13 cellular contexts compared by ENCODE assay signal in genomic region chr2:188870289-188870688, GRCh38.
DNase-seq lines count a peak whose midpoint lies in the region; ATAC-seq, FAIRE-seq and TF ChIP-seq lines count a peak whose summit lies in the region.
"Had no signal": no experiment of that assay in that cellular context is flagged by ENCODE, and none has a peak within 500 bp of the region (broad histone marks: within the 10 kb centered on the region; RNA-seq: fewer than 3 reads in every experiment).

No MANE protein-coding gene starts in this region.

- 0% methylated on average over 1 of the region's 1 CpG for WGBS in GM12878 (ENCODE audit: insufficient coverage, insufficient replicate concordance, low lambda C conversion rate, missing lambda C conversion rate)

- no peak for TF ChIP-seq POLR2A in GM12878 (IDR thresholded peaks at IDR 0.05; ENCODE audit: low read depth, low read length)

- no peaks in the 10 kb centered on the region for H3K79me2 ChIP-seq in GM12878 (ENCODE audit: control insufficient read depth, insufficient read depth, low read length)

- no peak for TF ChIP-seq RAD21 in GM12878 (IDR thresholded peaks at IDR 0.05; ENCODE audit: insufficient read depth, low read depth, low read length)

- H3K27me3 ChIP-seq in GM12878 (replicated peaks in 1 of 2; ENCODE audit: control insufficient read depth in 2 of 2, insufficient read depth in 2 of 2, low read length in 1 of 2) = no peaks in the 10 kb centered on the region

- H2AFZ ChIP-seq in GM12878 (ENCODE audit: control insufficient read depth, low read depth, low read length) = no peak overlapping the region

- no TSS peak for BruUV-seq in GM12878 (replicated peaks; lab: Mats Ljungman, UMichigan)

- no peak overlapping the region for H3K9ac ChIP-seq in GM12878 (ENCODE audit: control insufficient read depth, insufficient read depth, low read length)

- no peaks in the 10 kb centered on the region for H4K20me1 ChIP-seq in GM12878 (ENCODE audit: control insufficient read depth, insufficient read depth)

- CTCF ChIA-PET in GM12878 (lab: Yijun Ruan, JAX) = no interaction called here

- no peaks in the 10 kb centered on the region for H3K4me1 ChIP-seq in GM12878 (ENCODE audit: control insufficient read depth, insufficient read depth, low read length)

- no peak overlapping the region for H3K27ac ChIP-seq in GM12878 (ENCODE audit: control insufficient read depth, insufficient read depth)
- no peak overlapping the region for H3K27ac ChIP-seq in caudate nucleus (ENCODE audit: low read depth, low read length)

- peak; percentile 19 for DNase-seq in Daoy (ENCODE audit: low read depth)
- no peak for DNase-seq in GM12878 (ENCODE audit: low read depth, low spot score)
- DNase-seq in myocyte (ENCODE audit: low read depth) = peak; percentile 21
- no peak for DNase-seq in GM19239 (ENCODE audit: insufficient read length, low spot score)
- no peak for DNase-seq in NCI-H1930 (lab: John Stamatoyannopoulos, UW)
- no peak for DNase-seq in caudate nucleus (lab: John Stamatoyannopoulos, UW)
- DNase-seq: NCI-H2107, PC-3, posterior cingulate gyrus had no signal

- H3K36me3 ChIP-seq in GM12878 (ENCODE audit: control insufficient read depth in 2 of 2, insufficient read depth in 2 of 2, low read length in 1 of 2) = no peaks in the 10 kb centered on the region

- intact Hi-C loops in GM12878 (cut with micrococcal nuclease; ENCODE audit: unreplicated experiment) = no loop called here

- TF ChIP-seq EP300 in GM12878 (IDR thresholded peaks at IDR 0.05; ENCODE audit: borderline replicate concordance in 1 of 2, control insufficient read depth in 1 of 2, low read depth in 2 of 2, low read length in 2 of 2) = no peak

- H3K4me2 ChIP-seq in GM12878 (ENCODE audit: control insufficient read depth, insufficient read depth) = no peak overlapping the region

- SMC1A ChIA-PET in GM12878 (lab: Charles Lee; ENCODE audit: uncharacterized antibody, unreplicated experiment) = interaction anchor here (1.0 to 1.5 kb wide), 2 partner anchors 9 to 108 kb away, joined by 3 read pairs; no protein-coding TSS in a partner anchor

- POLR2A ChIA-PET in GM12878 (lab: Charles Lee) = no interaction called here

- FAIRE-seq in GM12878 (lab: Jason Lieb, UNC) (no peak), GM19239 (lab: Jason Lieb, UNC) (no peak)
- FAIRE-seq: colon, HepG2 had no signal

- ATAC-seq in HG02981 (IDR thresholded peaks at IDR 0.05; ENCODE audit: unreplicated experiment) = peak; percentile 68
- ATAC-seq in GM12878 = peak; percentile 84
- no peak for ATAC-seq in HG02642 (IDR thresholded peaks at IDR 0.05; ENCODE audit: poor library complexity, unreplicated experiment)
- ATAC-seq: HepG2, PC-3 had no signal

- in situ Hi-C loops in GM12878 (cut with MboI) = no loop called here

- TF ChIP-seq CTCF in GM12878 (IDR thresholded peaks at IDR 0.05 in 2 of 3, conservative IDR thresholded peaks at IDR 0.05 in 1 of 3; ENCODE audit: control insufficient read depth in 2 of 3, extremely low read depth in 1 of 3, insufficient read depth in 1 of 3, low read depth in 3 of 3, low read length in 3 of 3) = no peak

- RAD21 ChIA-PET in GM12878 (lab: Charles Lee; ENCODE audit: unreplicated experiment) = no interaction called here

- H3K9me3 ChIP-seq in GM12878 (replicated peaks; ENCODE audit: control insufficient read depth, insufficient read depth, low read length) = no peaks in the 10 kb centered on the region

- H3K4me3 ChIP-seq in GM12878 = no peak overlapping the region

TF ChIP-seq in GM12878, 131 proteins besides CTCF, POLR2A, EP300 and RAD21:
- 0 out of 2 replicates have a peak, but pooled peaks have one; percentile 9 for TF ChIP-seq JUNB (IDR thresholded peaks at IDR 0.05)
- TF ChIP-seq SP1 (IDR thresholded peaks at IDR 0.05; ENCODE audit: low read depth, low read length) = no peak
- TF ChIP-seq ATF7 (IDR thresholded peaks at IDR 0.05; ENCODE audit: low read depth) = no peak
- no peak for TF ChIP-seq ZNF384 (IDR thresholded peaks at IDR 0.05; ENCODE audit: borderline replicate concordance, low read depth, low read length)
- no peak for TF ChIP-seq KLF5 (IDR thresholded peaks at IDR 0.05; ENCODE audit: partially characterized antibody)
- no peak for TF ChIP-seq DPF2 (IDR thresholded peaks at IDR 0.05)
- no peak for TF ChIP-seq IKZF1 (conservative IDR thresholded peaks at IDR 0.05)

Comparison
In these comparisons a context has a peak if more than half of its experiments do, and no peak if none do; other contexts are left out.
1. DNase-seq: peak in Daoy (single experiment) and myocyte (single experiment); none in GM12878 (single experiment), GM19239 (single experiment), NCI-H1930 (0 of 2) and caudate nucleus (0 of 61).